ENCODE assay signal across 31 cellular contexts in the genomic region with DNA sequence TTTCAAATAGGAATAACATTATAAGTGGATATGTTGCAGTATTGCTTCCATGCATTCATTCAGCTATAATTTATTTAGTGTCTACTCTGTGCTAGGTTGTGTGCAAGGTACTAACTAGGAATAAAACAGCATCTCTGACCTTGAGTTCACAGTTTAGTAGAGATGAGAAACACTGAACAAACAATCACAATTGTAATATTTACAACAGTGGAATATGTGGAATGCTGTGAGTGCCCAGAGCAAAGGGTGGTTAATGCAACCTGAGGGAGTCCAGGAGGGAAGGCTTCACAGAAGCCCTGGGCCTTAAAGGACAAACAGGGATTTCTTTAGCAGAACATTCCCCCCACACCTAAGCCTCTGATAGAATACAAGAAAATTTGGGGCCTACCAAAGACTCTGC.
"Had no signal": no experiment of that assay in that cellular context is flagged by ENCODE, and none has a peak within 500 bp of the region (broad histone marks: within the 10 kb centered on the region; RNA-seq: fewer than 3 reads in every experiment).

No MANE protein-coding gene starts in this region.

- H3K4me3 Mint-ChIP-seq: dendritic cell treated with granulocyte-macrophage colony-stimulating factor and Interleukin-4, amounts not matched to agents 40 ng/mL and 50 ng/mL, for 4 days; endodermal cell; memory B cell; naive B cell; nephron; neural progenitor cell; stimulated activated naive CD8-positive, alpha-beta T cell treated with anti-CD3 and anti-CD28 coated beads, Interleukin-15, amount 100 ng/mL, for 72 hours had no signal

- H3K27ac ChIP-seq: colonic mucosa, epithelial cell of prostate, gastrocnemius medialis, hepatocyte, left ventricle myocardium inferior, neural progenitor cell, parathyroid adenoma, suprapubic skin, transverse colon, upper lobe of right lung, uterus had no signal

- FAIRE-seq: kidney had no signal

- H3K9ac ChIP-seq: neural progenitor cell, parathyroid adenoma had no signal

- H3K4me1 ChIP-seq: colonic mucosa, parathyroid adenoma, uterus had no signal

- ATAC-seq: esophagus mucosa; gastrocnemius medialis; sciatic nerve; stimulated activated naive CD8-positive, alpha-beta T cell treated with anti-CD3 and anti-CD28 coated beads, Interleukin-15, amount 100 ng/mL, for 72 hours; upper lobe of right lung had no signal

- H3K27me3 Mint-ChIP-seq: dendritic cell treated with granulocyte-macrophage colony-stimulating factor and Interleukin-4, amounts not matched to agents 40 ng/mL and 50 ng/mL, for 4 days; memory B cell; naive B cell; progenitor cell of endocrine pancreas; stimulated activated naive CD8-positive, alpha-beta T cell treated with anti-CD3 and anti-CD28 coated beads, Interleukin-15, amount 100 ng/mL, for 72 hours had no signal

- DNase-seq: colonic mucosa; effector CD8-positive, alpha-beta T cell; endodermal cell; foreskin fibroblast; gastrocnemius medialis; head of caudate nucleus; kidney; left ventricle myocardium inferior; naive B cell; stimulated activated CD4-positive, alpha-beta T cell treated with anti-CD3 and anti-CD28 coated beads, Interleukin-12 subunit alpha, Interleukin-12 subunit beta, amount 100 ng/mL, for 4 hours; stimulated activated CD4-positive, alpha-beta T cell treated with anti-CD3 and anti-CD28 coated beads, Interleukin-1b, Interleukin-23, amount 100 ng/mL, for 48 hours; stimulated activated CD4-positive, alpha-beta T cell treated with anti-CD3 and anti-CD28 coated beads, Interleukin-4, amount 100 ng/mL, for 1 hour; stimulated activated CD8-positive, alpha-beta memory T cell treated with anti-CD3 and anti-CD28 coated beads, Interleukin-4, amount 100 ng/mL, for 48 hours; stimulated activated naive CD4-positive, alpha-beta T cell; stimulated activated naive CD8-positive, alpha-beta T cell treated with anti-CD3 and anti-CD28 coated beads, Interleukin-15, amount 100 ng/mL, for 72 hours; transverse colon; upper lobe of right lung; uterus had no signal

- H3K36me3 ChIP-seq: colonic mucosa, gastrocnemius medialis, left ventricle myocardium inferior, neural progenitor cell, suprapubic skin, transverse colon, upper lobe of right lung, uterus had no signal

- H3K36me3 Mint-ChIP-seq: naive B cell, neural progenitor cell had no signal

- H3K9me3 Mint-ChIP-seq: dendritic cell treated with granulocyte-macrophage colony-stimulating factor and Interleukin-4, amounts not matched to agents 40 ng/mL and 50 ng/mL, for 4 days; endodermal cell; memory B cell; naive B cell; nephron; neural progenitor cell; stimulated activated naive CD8-positive, alpha-beta T cell treated with anti-CD3 and anti-CD28 coated beads, Interleukin-15, amount 100 ng/mL, for 72 hours had no signal

- H3K27me3 ChIP-seq: colonic mucosa, gastrocnemius medialis, hepatocyte, neural progenitor cell, suprapubic skin, transverse colon, upper lobe of right lung, uterus had no signal

- H3K27ac Mint-ChIP-seq: dendritic cell treated with granulocyte-macrophage colony-stimulating factor and Interleukin-4, amounts not matched to agents 40 ng/mL and 50 ng/mL, for 4 days; endodermal cell; memory B cell; nephron; neural progenitor cell; progenitor cell of endocrine pancreas; stimulated activated naive CD8-positive, alpha-beta T cell treated with anti-CD3 and anti-CD28 coated beads, Interleukin-15, amount 100 ng/mL, for 72 hours had no signal

- H3K9me3 ChIP-seq: colonic mucosa, gastrocnemius medialis, left ventricle myocardium inferior, suprapubic skin, transverse colon, upper lobe of right lung, uterus had no signal

- H2AFZ ChIP-seq: hepatocyte, neural progenitor cell, parathyroid adenoma had no signal

- H3K4me1 Mint-ChIP-seq: nephron had no signal

- H3K4me2 ChIP-seq: hepatocyte, neural progenitor cell, smooth muscle cell had no signal

- H3K4me3 ChIP-seq: colonic mucosa, gastrocnemius medialis, hepatocyte, left ventricle myocardium inferior, lung, neural progenitor cell, smooth muscle cell, suprapubic skin, transverse colon, upper lobe of right lung, uterus had no signal
